1 cellular context compared by ENCODE assay signal in the genomic region with DNA sequence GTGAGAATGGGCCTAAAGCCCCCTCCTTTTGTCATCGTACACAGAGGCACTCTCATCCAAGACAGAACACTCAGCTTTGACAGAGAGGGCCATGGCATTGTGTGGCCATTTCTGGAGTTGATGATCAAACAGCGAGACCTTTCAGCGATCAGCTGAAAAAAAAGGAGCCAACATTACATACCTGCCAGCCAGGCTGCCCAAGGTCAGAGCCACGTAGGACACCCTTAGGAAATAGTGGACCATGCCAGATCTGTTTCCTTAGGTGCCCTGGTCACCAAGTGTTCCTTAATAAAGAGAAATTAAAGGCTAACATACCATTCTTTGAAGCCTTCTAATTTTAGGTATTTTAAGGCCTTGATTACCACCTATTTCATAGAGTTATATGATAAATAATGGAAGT.
TF ChIP-seq lines count a peak whose summit lies in the region.

No MANE protein-coding gene starts in this region.

TF ChIP-seq in WTC11, 78 proteins besides CTCF, POLR2A, EP300 and RAD21 (continued from another document):
- TF ChIP-seq, protein P1, sequence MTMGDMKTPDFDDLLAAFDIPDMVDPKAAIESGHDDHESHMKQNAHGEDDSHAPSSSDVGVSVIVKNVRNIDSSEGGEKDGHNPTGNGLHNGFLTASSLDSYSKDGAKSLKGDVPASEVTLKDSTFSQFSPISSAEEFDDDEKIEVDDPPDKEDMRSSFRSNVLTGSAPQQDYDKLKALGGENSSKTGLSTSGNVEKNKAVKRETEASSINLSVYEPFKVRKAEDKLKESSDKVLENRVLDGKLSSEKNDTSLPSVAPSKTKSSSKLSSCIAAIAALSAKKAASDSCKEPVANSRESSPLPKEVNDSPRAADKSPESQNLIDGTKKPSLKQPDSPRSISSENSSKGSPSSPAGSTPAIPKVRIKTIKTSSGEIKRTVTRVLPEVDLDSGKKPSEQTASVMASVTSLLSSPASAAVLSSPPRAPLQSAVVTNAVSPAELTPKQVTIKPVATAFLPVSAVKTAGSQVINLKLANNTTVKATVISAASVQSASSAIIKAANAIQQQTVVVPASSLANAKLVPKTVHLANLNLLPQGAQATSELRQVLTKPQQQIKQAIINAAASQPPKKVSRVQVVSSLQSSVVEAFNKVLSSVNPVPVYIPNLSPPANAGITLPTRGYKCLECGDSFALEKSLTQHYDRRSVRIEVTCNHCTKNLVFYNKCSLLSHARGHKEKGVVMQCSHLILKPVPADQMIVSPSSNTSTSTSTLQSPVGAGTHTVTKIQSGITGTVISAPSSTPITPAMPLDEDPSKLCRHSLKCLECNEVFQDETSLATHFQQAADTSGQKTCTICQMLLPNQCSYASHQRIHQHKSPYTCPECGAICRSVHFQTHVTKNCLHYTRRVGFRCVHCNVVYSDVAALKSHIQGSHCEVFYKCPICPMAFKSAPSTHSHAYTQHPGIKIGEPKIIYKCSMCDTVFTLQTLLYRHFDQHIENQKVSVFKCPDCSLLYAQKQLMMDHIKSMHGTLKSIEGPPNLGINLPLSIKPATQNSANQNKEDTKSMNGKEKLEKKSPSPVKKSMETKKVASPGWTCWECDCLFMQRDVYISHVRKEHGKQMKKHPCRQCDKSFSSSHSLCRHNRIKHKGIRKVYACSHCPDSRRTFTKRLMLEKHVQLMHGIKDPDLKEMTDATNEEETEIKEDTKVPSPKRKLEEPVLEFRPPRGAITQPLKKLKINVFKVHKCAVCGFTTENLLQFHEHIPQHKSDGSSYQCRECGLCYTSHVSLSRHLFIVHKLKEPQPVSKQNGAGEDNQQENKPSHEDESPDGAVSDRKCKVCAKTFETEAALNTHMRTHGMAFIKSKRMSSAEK (CRISPR knock-in tag; IDR thresholded peaks at IDR 0.05; ENCODE audit: borderline replicate concordance) = no peak
- TF ChIP-seq TEAD1 (CRISPR knock-in tag; IDR thresholded peaks at IDR 0.05) = no peak
- no peak for TF ChIP-seq RORB (CRISPR knock-in tag; IDR thresholded peaks at IDR 0.05)
